ENCODE assay signal across 10 cellular contexts in the genomic region with DNA sequence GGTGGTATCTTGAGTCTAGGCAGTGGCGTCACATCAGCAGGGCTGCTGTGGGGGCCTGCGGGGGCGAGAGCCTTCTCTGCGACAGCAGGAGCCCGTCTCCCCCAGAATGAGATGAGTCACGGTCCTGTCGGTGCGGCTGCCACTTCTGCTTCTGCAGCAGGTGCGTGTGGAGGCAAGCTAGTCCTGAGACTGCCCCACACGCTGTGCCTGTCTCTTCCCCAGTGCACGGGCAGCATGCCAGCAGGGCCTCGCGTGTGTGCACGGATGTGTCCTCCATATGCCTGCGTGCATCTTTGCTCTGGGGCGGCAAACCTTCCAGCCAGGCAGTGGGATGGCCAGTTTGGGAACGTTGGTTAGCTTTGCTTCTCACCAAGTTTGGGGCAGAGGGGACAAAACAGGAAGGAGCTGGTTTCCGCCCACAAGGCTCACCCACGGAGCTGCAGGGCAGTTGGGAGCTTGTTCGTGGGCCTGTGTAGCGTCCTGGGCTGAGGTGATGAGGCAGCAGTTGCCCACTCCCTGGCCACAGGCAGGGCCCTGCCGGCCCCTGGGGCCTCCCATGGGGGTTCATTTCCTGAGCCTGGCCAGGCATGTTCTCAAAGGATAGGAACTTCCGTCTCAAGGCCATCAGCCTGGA.
DNase-seq lines count a peak whose midpoint lies in the region; ATAC-seq and TF ChIP-seq lines count a peak whose summit lies in the region.
"Had no signal": no experiment of that assay in that cellular context is flagged by ENCODE, and none has a peak within 500 bp of the region (broad histone marks: within the 10 kb centered on the region; RNA-seq: fewer than 3 reads in every experiment).

No MANE protein-coding gene starts in this region.

- no peak overlapping the region for H3K4ac ChIP-seq in IMR-90 (ENCODE audit: low read depth, low read length)

- no TSS peak for BruUV-seq in IMR-90 (replicated peaks; lab: Mats Ljungman, UMichigan)

- H3K9me1 ChIP-seq in IMR-90 (ENCODE audit: insufficient read depth, low read length): peaks cover 28% of the 10 kb centered on the region

- no peaks in the 10 kb centered on the region for H3K27me3 ChIP-seq in CD8-positive, alpha-beta T cell (ENCODE audit: insufficient read depth, low read length)
- H3K27me3 ChIP-seq in IMR-90 (ENCODE audit: control insufficient read depth, insufficient read depth, low read length) (no peaks in the 10 kb centered on the region), muscle layer of colon (ENCODE audit: control insufficient read depth in 1 of 2, insufficient read depth in 2 of 2, low read length in 2 of 2) (no peaks in the 10 kb centered on the region)

- ATAC-seq in CD8-positive, alpha-beta T cell: peak; percentile 94
- ATAC-seq in GM19467 (IDR thresholded peaks at IDR 0.05; ENCODE audit: unreplicated experiment) (peak; percentile 89), IMR-90 (ENCODE audit: low read depth) (no peak)
- ATAC-seq in activated CD4-positive, CD25-positive, alpha-beta regulatory T cell treated with anti-CD3 and anti-CD28 coated beads, Interleukin-2, amount 50 U/mL, for 24 hours: peak; percentile 86 to 91
- peak; percentile 92 to 94 for ATAC-seq in stimulated activated naive B cell treated with anti-CD40 and anti-IgM and Interleukin-4, amounts not matched to agents 10 μg/mL and 1 μg/mL and 100 μg/mL, for 72 hours (replicated peaks)
- ATAC-seq: HCT116 had no signal

- peaks cover 9% of the 10 kb centered on the region for H3K36me3 Mint-ChIP-seq in CD8-positive, alpha-beta T cell
- H3K36me3 Mint-ChIP-seq in stimulated activated naive B cell treated with anti-CD40 and anti-IgM and Interleukin-4, amounts not matched to agents 10 μg/mL and 1 μg/mL and 100 μg/mL, for 72 hours: peaks cover 67 to 92% of the 10 kb centered on the region in 2 donors

- no peak overlapping the region for H3K14ac ChIP-seq in IMR-90 (replicated peaks; ENCODE audit: low read depth, low read length)

- H3K27ac Mint-ChIP-seq in CD8-positive, alpha-beta T cell: peak overlapping the region; percentile 94
- H3K27ac Mint-ChIP-seq in stimulated activated naive B cell treated with anti-CD40 and anti-IgM and Interleukin-4, amounts not matched to agents 10 μg/mL and 1 μg/mL and 100 μg/mL, for 72 hours: peak overlapping the region; percentile 99

- H3K36me3 ChIP-seq in CD8-positive, alpha-beta T cell (ENCODE audit: insufficient read depth, low read length): no peaks in the 10 kb centered on the region
- H3K36me3 ChIP-seq in IMR-90 (ENCODE audit: control insufficient read depth, insufficient read depth, low read length) (peaks cover 80% of the 10 kb centered on the region), muscle layer of colon (ENCODE audit: insufficient read depth, low read length) (peaks cover 40% of the 10 kb centered on the region)

- H2BK15ac ChIP-seq in IMR-90 (ENCODE audit: low read depth, low read length): no peak overlapping the region

- no peaks in the 10 kb centered on the region for H3K27me3 Mint-ChIP-seq in CD8-positive, alpha-beta T cell (ENCODE audit: low read depth)
- no peaks in the 10 kb centered on the region for H3K27me3 Mint-ChIP-seq in stimulated activated naive B cell treated with anti-CD40 and anti-IgM and Interleukin-4, amounts not matched to agents 10 μg/mL and 1 μg/mL and 100 μg/mL, for 72 hours

- H3K9me3 ChIP-seq in CD8-positive, alpha-beta T cell (ENCODE audit: low read length): no peaks in the 10 kb centered on the region
- H3K9me3 ChIP-seq in IMR-90 (ENCODE audit: control insufficient read depth, insufficient read depth, low read length): no peaks in the 10 kb centered on the region
- H3K9me3 ChIP-seq in muscle layer of colon (ENCODE audit: low read length): no peaks in the 10 kb centered on the region

- H4K91ac ChIP-seq in IMR-90 (ENCODE audit: insufficient read depth, low read depth, low read length): no peak overlapping the region

- peak overlapping the region; percentile 16 for H3K4me3 ChIP-seq in CD8-positive, alpha-beta T cell (ENCODE audit: low read depth, low read length)
- no peak overlapping the region for H3K4me3 ChIP-seq in IMR-90 (ENCODE audit: insufficient read depth, low read depth, low read length)
- H3K4me3 ChIP-seq in muscle layer of colon (ENCODE audit: low read depth in 1 of 2, low read length in 2 of 2): no peak overlapping the region

- POLR2A ChIA-PET in CD8-positive, alpha-beta T cell (lab: Charles Lee): interaction anchor here (0.9 to 1.2 kb wide), 4 partner anchors 32 to 901 kb away, joined by 3 to 4 read pairs (median 4); no protein-coding TSS in a partner anchor
- POLR2A ChIA-PET in IMR-90 (lab: Charles Lee; ENCODE audit: unreplicated experiment): no interaction called here

- DNase-seq in CD8-positive, alpha-beta T cell: peak; percentile 53 to 93 (median 86)
- DNase-seq in IMR-90: peak; percentile 29
- peak in 51 of 61 donors; percentile 19 to 91 (median 66) for DNase-seq in caudate nucleus (lab: John Stamatoyannopoulos, UW)
- peak; percentile 98 for DNase-seq in stimulated activated naive B cell treated with anti-CD40 and anti-IgM and Interleukin-4, amounts not matched to agents 10 μg/mL and 1 μg/mL and 100 μg/mL, for 72 hours
- no peak for DNase-seq in kidney tubule cell (ENCODE audit: low spot score)

- intact Hi-C loops in CD8-positive, alpha-beta T cell (cut with DNase I, micrococcal nuclease): loop anchor here (1.0 to 10.0 kb wide), 7 partner anchors 31 to 159 kb away; partner anchors contain the start of gene ZCCHC24 (in 2 of the 2)
- intact Hi-C loops in IMR-90 (cut with micrococcal nuclease): no loop called here

- H2BK120ac ChIP-seq in IMR-90 (ENCODE audit: low read depth, low read length): no peak overlapping the region

- TF ChIP-seq POLR2A in IMR-90 (IDR thresholded peaks at IDR 0.05; ENCODE audit: low read depth, low read length): no peak

- WGBS in IMR-90 (ENCODE audit: extremely low coverage in 2 of 2, insufficient read length in 1 of 2), 2 experiments: 84% methylated on average over 20 of the region's 23 CpGs; no CpG with 5 or more reads in 1 of the 2 experiments

- H3K56ac ChIP-seq in IMR-90 (ENCODE audit: extremely low read depth, insufficient read depth, low read length): no peak overlapping the region

- no peak for TF ChIP-seq RAD21 in IMR-90 (IDR thresholded peaks at IDR 0.05; ENCODE audit: low read length)

- no peak for TF ChIP-seq CTCF in CD8-positive, alpha-beta T cell (IDR thresholded peaks at IDR 0.05)
- TF ChIP-seq CTCF in IMR-90 (conservative IDR thresholded peaks at IDR 0.05; ENCODE audit: low read depth, low read length): no peak

- H3K4me1 ChIP-seq in CD8-positive, alpha-beta T cell (ENCODE audit: insufficient read depth, low read length): peaks cover 36% of the 10 kb centered on the region
- H3K4me1 ChIP-seq in IMR-90 (ENCODE audit: control insufficient read depth, insufficient read depth, low read length) (peaks cover 14% of the 10 kb centered on the region), muscle layer of colon (ENCODE audit: insufficient read depth, low read length) (peaks cover 44% of the 10 kb centered on the region)

- no peak overlapping the region for H2AK9ac ChIP-seq in IMR-90 (replicated peaks; ENCODE audit: low read depth, low read length, poor library complexity)

- H3K79me1 ChIP-seq in IMR-90 (ENCODE audit: low read depth in 1 of 2, low read length in 2 of 2): peaks cover 51 to 88% of the 10 kb centered on the region in 2 experiments

- H3K9me3 Mint-ChIP-seq in CD8-positive, alpha-beta T cell: no peaks in the 10 kb centered on the region
- no peaks in the 10 kb centered on the region for H3K9me3 Mint-ChIP-seq in stimulated activated naive B cell treated with anti-CD40 and anti-IgM and Interleukin-4, amounts not matched to agents 10 μg/mL and 1 μg/mL and 100 μg/mL, for 72 hours

- H3K4me2 ChIP-seq in IMR-90 (ENCODE audit: low read depth, low read length): no peak overlapping the region

- H3K27ac ChIP-seq in CD8-positive, alpha-beta T cell (ENCODE audit: low read depth, low read length): peak overlapping the region; percentile 16
- H3K27ac ChIP-seq in IMR-90 (ENCODE audit: insufficient read depth, low read length): no peak overlapping the region
- H3K27ac ChIP-seq in caudate nucleus (ENCODE audit: low read depth, low read length): peak overlapping the region; percentile 78
- H3K27ac ChIP-seq in muscle layer of colon (ENCODE audit: low read depth, low read length): peak overlapping the region; percentile 56

- H2AK5ac ChIP-seq in IMR-90 (ENCODE audit: low read depth, low read length): no peak overlapping the region

- dilution Hi-C loops in IMR-90 (cut with HindIII; ENCODE audit: low sequenced_read_pairs, unreplicated experiment): no loop called here

- peaks cover 80% of the 10 kb centered on the region for H4K20me1 ChIP-seq in IMR-90 (ENCODE audit: insufficient read depth, low read length)

- no peak overlapping the region for H4K8ac ChIP-seq in IMR-90 (ENCODE audit: low read depth in 2 of 2, low read length in 2 of 2)

- no peak overlapping the region for H2BK20ac ChIP-seq in IMR-90 (ENCODE audit: low read depth, low read length)

- CTCF ChIA-PET in CD8-positive, alpha-beta T cell (lab: Charles Lee): interaction anchor here (1.0 to 1.2 kb wide), 2 partner anchors 14 to 60 kb away, joined by 3 to 4 read pairs; no protein-coding TSS in a partner anchor
- CTCF ChIA-PET in IMR-90 (lab: Yijun Ruan, JAX): no interaction called here

- H3K9ac ChIP-seq in IMR-90 (ENCODE audit: low read depth, low read length) (no peak overlapping the region), muscle layer of colon (ENCODE audit: low read length) (no peak overlapping the region)
- H3K9ac ChIP-seq: parathyroid adenoma had no signal

- no peak overlapping the region for H2BK5ac ChIP-seq in IMR-90 (ENCODE audit: low read depth, low read length, poor library complexity, severe bottlenecking)

- peaks cover 36% of the 10 kb centered on the region for H3K4me1 Mint-ChIP-seq in CD8-positive, alpha-beta T cell (ENCODE audit: low read depth)
- H3K4me1 Mint-ChIP-seq in stimulated activated naive B cell treated with anti-CD40 and anti-IgM and Interleukin-4, amounts not matched to agents 10 μg/mL and 1 μg/mL and 100 μg/mL, for 72 hours: peaks cover 83 to 100% of the 10 kb centered on the region in 2 donors

- peak overlapping the region; percentile 34 for H2AFZ ChIP-seq in IMR-90 (replicated peaks; ENCODE audit: low read length, poor library complexity)
- H2AFZ ChIP-seq: parathyroid adenoma had no signal

- H3K4me3 Mint-ChIP-seq in CD8-positive, alpha-beta T cell: peak overlapping the region; percentile 72
- H3K4me3 Mint-ChIP-seq in stimulated activated naive B cell treated with anti-CD40 and anti-IgM and Interleukin-4, amounts not matched to agents 10 μg/mL and 1 μg/mL and 100 μg/mL, for 72 hours: peak overlapping the region; percentile 70 to 79

- no peak overlapping the region for H3K18ac ChIP-seq in IMR-90 (ENCODE audit: low read depth, low read length)

- no peak overlapping the region for H3K23ac ChIP-seq in IMR-90 (ENCODE audit: low read depth, low read length)

- no peak overlapping the region for H4K5ac ChIP-seq in IMR-90 (ENCODE audit: low read depth, low read length)

- in situ Hi-C loops in IMR-90 (cut with MboI; ENCODE audit: low sequenced_read_pairs): no loop called here

TF ChIP-seq in IMR-90, 13 proteins besides CTCF, POLR2A, EP300 and RAD21 (continues in another document):
- TF ChIP-seq CHD1 (IDR thresholded peaks at IDR 0.05; ENCODE audit: low read depth, low read length): no peak
